1 cellular context compared by ENCODE assay signal in the genomic region with DNA sequence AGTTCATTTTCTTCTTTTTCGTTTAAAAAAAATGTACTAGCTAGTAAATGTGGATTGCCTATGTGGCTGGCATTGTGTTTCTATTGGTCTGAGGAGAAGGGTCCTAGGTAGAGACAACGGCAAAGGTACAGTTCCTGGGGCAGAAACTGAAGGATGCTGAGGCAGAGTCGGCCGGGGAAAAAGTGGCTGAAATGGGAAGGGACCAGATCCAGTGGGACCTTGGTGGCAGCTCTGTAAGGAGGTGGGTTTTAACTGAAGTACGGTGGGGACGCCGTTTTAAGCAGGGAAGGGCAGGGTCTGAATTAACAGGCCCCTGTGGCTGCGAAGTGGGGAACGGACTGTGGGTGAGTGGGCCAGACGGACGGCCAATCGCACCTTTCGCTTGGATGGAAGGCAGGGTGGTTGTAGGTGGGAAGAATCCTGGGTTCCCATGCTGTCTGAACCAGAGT.
TF ChIP-seq lines count a peak whose summit lies in the region.

No MANE protein-coding gene starts in this region.

TF ChIP-seq in K562, 482 proteins besides CTCF, POLR2A, EP300 and RAD21 (continued from another document):
- TF ChIP-seq, protein P1, sequence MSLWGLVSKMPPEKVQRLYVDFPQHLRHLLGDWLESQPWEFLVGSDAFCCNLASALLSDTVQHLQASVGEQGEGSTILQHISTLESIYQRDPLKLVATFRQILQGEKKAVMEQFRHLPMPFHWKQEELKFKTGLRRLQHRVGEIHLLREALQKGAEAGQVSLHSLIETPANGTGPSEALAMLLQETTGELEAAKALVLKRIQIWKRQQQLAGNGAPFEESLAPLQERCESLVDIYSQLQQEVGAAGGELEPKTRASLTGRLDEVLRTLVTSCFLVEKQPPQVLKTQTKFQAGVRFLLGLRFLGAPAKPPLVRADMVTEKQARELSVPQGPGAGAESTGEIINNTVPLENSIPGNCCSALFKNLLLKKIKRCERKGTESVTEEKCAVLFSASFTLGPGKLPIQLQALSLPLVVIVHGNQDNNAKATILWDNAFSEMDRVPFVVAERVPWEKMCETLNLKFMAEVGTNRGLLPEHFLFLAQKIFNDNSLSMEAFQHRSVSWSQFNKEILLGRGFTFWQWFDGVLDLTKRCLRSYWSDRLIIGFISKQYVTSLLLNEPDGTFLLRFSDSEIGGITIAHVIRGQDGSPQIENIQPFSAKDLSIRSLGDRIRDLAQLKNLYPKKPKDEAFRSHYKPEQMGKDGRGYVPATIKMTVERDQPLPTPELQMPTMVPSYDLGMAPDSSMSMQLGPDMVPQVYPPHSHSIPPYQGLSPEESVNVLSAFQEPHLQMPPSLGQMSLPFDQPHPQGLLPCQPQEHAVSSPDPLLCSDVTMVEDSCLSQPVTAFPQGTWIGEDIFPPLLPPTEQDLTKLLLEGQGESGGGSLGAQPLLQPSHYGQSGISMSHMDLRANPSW (CRISPR knock-in tag; IDR thresholded peaks at IDR 0.05), result 0 out of 2 replicates have a peak, but pooled peaks have one; percentile 32
- TF ChIP-seq, protein P2, sequence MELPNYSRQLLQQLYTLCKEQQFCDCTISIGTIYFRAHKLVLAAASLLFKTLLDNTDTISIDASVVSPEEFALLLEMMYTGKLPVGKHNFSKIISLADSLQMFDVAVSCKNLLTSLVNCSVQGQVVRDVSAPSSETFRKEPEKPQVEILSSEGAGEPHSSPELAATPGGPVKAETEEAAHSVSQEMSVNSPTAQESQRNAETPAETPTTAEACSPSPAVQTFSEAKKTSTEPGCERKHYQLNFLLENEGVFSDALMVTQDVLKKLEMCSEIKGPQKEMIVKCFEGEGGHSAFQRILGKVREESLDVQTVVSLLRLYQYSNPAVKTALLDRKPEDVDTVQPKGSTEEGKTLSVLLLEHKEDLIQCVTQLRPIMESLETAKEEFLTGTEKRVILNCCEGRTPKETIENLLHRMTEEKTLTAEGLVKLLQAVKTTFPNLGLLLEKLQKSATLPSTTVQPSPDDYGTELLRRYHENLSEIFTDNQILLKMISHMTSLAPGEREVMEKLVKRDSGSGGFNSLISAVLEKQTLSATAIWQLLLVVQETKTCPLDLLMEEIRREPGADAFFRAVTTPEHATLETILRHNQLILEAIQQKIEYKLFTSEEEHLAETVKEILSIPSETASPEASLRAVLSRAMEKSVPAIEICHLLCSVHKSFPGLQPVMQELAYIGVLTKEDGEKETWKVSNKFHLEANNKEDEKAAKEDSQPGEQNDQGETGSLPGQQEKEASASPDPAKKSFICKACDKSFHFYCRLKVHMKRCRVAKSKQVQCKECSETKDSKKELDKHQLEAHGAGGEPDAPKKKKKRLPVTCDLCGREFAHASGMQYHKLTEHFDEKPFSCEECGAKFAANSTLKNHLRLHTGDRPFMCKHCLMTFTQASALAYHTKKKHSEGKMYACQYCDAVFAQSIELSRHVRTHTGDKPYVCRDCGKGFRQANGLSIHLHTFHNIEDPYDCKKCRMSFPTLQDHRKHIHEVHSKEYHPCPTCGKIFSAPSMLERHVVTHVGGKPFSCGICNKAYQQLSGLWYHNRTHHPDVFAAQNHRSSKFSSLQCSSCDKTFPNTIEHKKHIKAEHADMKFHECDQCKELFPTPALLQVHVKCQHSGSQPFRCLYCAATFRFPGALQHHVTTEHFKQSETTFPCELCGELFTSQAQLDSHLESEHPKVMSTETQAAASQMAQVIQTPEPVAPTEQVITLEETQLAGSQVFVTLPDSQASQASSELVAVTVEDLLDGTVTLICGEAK (IDR thresholded peaks at IDR 0.05), result 0 out of 2 replicates have a peak, but pooled peaks have one; percentile 15
- TF ChIP-seq, protein P2 (CRISPR knock-in tag; IDR thresholded peaks at IDR 0.05), result no peak
- 0 out of 2 replicates have a peak, but pooled peaks have one; percentile 15 for TF ChIP-seq CC2D1A (IDR thresholded peaks at IDR 0.05)
- TF ChIP-seq, protein P3, sequence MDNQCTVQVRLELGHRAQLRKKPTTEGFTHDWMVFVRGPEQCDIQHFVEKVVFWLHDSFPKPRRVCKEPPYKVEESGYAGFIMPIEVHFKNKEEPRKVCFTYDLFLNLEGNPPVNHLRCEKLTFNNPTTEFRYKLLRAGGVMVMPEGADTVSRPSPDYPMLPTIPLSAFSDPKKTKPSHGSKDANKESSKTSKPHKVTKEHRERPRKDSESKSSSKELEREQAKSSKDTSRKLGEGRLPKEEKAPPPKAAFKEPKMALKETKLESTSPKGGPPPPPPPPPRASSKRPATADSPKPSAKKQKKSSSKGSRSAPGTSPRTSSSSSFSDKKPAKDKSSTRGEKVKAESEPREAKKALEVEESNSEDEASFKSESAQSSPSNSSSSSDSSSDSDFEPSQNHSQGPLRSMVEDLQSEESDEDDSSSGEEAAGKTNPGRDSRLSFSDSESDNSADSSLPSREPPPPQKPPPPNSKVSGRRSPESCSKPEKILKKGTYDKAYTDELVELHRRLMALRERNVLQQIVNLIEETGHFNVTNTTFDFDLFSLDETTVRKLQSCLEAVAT (IDR thresholded peaks at IDR 0.05), result 0 out of 4 replicates have a peak, but pooled peaks of 1 of the 2 experiments have one; percentile 18
- TF ChIP-seq DDX20 (tag; IDR thresholded peaks at IDR 0.05; ENCODE audit: low read depth), result no peak
- TF ChIP-seq, protein P4, sequence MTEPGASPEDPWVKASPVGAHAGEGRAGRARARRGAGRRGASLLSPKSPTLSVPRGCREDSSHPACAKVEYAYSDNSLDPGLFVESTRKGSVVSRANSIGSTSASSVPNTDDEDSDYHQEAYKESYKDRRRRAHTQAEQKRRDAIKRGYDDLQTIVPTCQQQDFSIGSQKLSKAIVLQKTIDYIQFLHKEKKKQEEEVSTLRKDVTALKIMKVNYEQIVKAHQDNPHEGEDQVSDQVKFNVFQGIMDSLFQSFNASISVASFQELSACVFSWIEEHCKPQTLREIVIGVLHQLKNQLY (CRISPR knock-in tag; conservative IDR thresholded peaks at IDR 0.05), result 0 out of 4 replicates have a peak, but pooled peaks of 1 of the 2 experiments have one; percentile 27
- TF ChIP-seq MYC (IDR thresholded peaks at IDR 0.05; ENCODE audit: low read depth, low read length), result no peak
- TF ChIP-seq MYC (CRISPR knock-in tag; IDR thresholded peaks at IDR 0.05; ENCODE audit: borderline replicate concordance, low read depth), result 0 out of 2 replicates have a peak, but pooled peaks have one; percentile 57
- 0 out of 2 replicates have a peak, but pooled peaks have one; percentile 27 for TF ChIP-seq ZNF644 (tag; IDR thresholded peaks at IDR 0.05; ENCODE audit: low read depth)
- no peak for TF ChIP-seq ZNF316 (IDR thresholded peaks at IDR 0.05)
- TF ChIP-seq MTA3 (IDR thresholded peaks at IDR 0.05; ENCODE audit: borderline replicate concordance), result peak; percentile 45; the same call in 1 of the 2 replicates
- TF ChIP-seq CHD2 (IDR thresholded peaks at IDR 0.05; ENCODE audit: low read depth, low read length), result no peak
- TF ChIP-seq, protein P5, sequence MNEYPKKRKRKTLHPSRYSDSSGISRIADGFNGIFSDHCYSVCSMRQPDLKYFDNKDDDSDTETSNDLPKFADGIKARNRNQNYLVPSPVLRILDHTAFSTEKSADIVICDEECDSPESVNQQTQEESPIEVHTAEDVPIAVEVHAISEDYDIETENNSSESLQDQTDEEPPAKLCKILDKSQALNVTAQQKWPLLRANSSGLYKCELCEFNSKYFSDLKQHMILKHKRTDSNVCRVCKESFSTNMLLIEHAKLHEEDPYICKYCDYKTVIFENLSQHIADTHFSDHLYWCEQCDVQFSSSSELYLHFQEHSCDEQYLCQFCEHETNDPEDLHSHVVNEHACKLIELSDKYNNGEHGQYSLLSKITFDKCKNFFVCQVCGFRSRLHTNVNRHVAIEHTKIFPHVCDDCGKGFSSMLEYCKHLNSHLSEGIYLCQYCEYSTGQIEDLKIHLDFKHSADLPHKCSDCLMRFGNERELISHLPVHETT (CRISPR knock-in tag; conservative IDR thresholded peaks at IDR 0.05 in 1 of 2, IDR thresholded peaks at IDR 0.05 in 1 of 2), result no peak
- no peak for TF ChIP-seq SIX5 (IDR thresholded peaks at IDR 0.05; ENCODE audit: borderline replicate concordance in 1 of 2, insufficient read depth in 1 of 2, low read depth in 1 of 2, low read length in 2 of 2)
- TF ChIP-seq, protein P6, sequence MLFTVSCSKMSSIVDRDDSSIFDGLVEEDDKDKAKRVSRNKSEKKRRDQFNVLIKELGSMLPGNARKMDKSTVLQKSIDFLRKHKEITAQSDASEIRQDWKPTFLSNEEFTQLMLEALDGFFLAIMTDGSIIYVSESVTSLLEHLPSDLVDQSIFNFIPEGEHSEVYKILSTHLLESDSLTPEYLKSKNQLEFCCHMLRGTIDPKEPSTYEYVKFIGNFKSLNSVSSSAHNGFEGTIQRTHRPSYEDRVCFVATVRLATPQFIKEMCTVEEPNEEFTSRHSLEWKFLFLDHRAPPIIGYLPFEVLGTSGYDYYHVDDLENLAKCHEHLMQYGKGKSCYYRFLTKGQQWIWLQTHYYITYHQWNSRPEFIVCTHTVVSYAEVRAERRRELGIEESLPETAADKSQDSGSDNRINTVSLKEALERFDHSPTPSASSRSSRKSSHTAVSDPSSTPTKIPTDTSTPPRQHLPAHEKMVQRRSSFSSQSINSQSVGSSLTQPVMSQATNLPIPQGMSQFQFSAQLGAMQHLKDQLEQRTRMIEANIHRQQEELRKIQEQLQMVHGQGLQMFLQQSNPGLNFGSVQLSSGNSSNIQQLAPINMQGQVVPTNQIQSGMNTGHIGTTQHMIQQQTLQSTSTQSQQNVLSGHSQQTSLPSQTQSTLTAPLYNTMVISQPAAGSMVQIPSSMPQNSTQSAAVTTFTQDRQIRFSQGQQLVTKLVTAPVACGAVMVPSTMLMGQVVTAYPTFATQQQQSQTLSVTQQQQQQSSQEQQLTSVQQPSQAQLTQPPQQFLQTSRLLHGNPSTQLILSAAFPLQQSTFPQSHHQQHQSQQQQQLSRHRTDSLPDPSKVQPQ (CRISPR knock-in tag; IDR thresholded peaks at IDR 0.05; ENCODE audit: borderline replicate concordance), result no peak
- TF ChIP-seq ASH1L (IDR thresholded peaks at IDR 0.05; ENCODE audit: borderline replicate concordance, low read depth, partially characterized antibody), result peak; percentile 18
- peak; percentile 66; the same call in 1 of the 2 replicates for TF ChIP-seq THRAP3 (IDR thresholded peaks at IDR 0.05; ENCODE audit: borderline replicate concordance)
- TF ChIP-seq SIN3A (IDR thresholded peaks at IDR 0.05; ENCODE audit: borderline replicate concordance in 2 of 2, control insufficient read depth in 1 of 2, low read depth in 2 of 2, low read length in 2 of 2), result no peak
- TF ChIP-seq NFRKB (IDR thresholded peaks at IDR 0.05; ENCODE audit: low read depth), result 0 out of 2 replicates have a peak, but pooled peaks have one; percentile 29
